7 cellular contexts compared by ENCODE assay signal in genomic region chr16:15421696-15422095, GRCh38. TPM values are rescaled to one million over a fixed set of nuclear protein-coding genes. Genes with fewer than 3 reads are reported as not detected.
DNase-seq lines count a peak whose midpoint lies in the region; ATAC-seq, FAIRE-seq and TF ChIP-seq lines count a peak whose summit lies in the region.
"Not testable (repeated sequence)": the region's sequence is repeated elsewhere in the genome, so short reads cannot be mapped to it uniquely, and the experiment has no call there.
"Had no signal": no experiment of that assay in that cellular context is flagged by ENCODE, and none has a peak within 500 bp of the region (broad histone marks: within the 10 kb centered on the region; RNA-seq: fewer than 3 reads in every experiment).

No MANE protein-coding gene starts in this region.

- not testable (repeated sequence) for H3K9ac ChIP-seq in mammary epithelial cell (ENCODE audit: insufficient read depth, low read length); HepG2 (ENCODE audit: insufficient read depth, low read depth, low read length)

- not testable (repeated sequence) for H3K4me2 ChIP-seq in mammary epithelial cell (ENCODE audit: insufficient read depth, low read depth, low read length); HepG2 (ENCODE audit: low read depth, low read length)

- WGBS in mammary epithelial cell (ENCODE audit: low coverage, missing lambda C conversion rate): 85% methylated on average over 4 of the region's 5 CpGs
- 37% methylated on average over 5 of the region's 5 CpGs for WGBS in HepG2 (ENCODE audit: low lambda C conversion rate)

- FAIRE-seq in HepG2 (lab: Jason Lieb, UNC): not testable (repeated sequence)

- CTCF ChIA-PET in mammary epithelial cell (lab: Charles Lee; ENCODE audit: low non-redundant PET); HepG2 (lab: Yijun Ruan, JAX; ENCODE audit: low intra/inter-chr PET ratio, low total read pairs): not testable (repeated sequence)

- not testable (repeated sequence) for TF ChIP-seq RAD21 in HepG2 (CRISPR knock-in tag; IDR thresholded peaks at IDR 0.05)

- BruUV-seq in mammary epithelial cell (replicated peaks; lab: Mats Ljungman, UMichigan); HepG2 (replicated peaks; lab: Mats Ljungman, UMichigan): not testable (repeated sequence)

- not testable (repeated sequence) for H3K79me2 ChIP-seq in mammary epithelial cell (ENCODE audit: insufficient read depth, low read length); HepG2 (ENCODE audit: insufficient read depth, low read length)

- H4K20me1 ChIP-seq in mammary epithelial cell (ENCODE audit: insufficient read depth, low read length); HepG2 (ENCODE audit: insufficient read depth, low read length): not testable (repeated sequence)

- intact Hi-C loops in activated T-helper 1 cell treated with anti-CD3 and anti-CD28 coated beads, Interleukin-12 subunit alpha, Interleukin-12 subunit beta, Interleukin-2, Interleukin-4 antibody, amounts not matched to agents 30 ng/mL and 10 ng/mL and 1 ng/mL, durations not matched to agents 14 hours and 24 hours and 36 hours (cut with micrococcal nuclease); HepG2 (cut with micrococcal nuclease; ENCODE audit: unreplicated experiment): not testable (repeated sequence)
- intact Hi-C loops in mammary epithelial cell (cut with micrococcal nuclease): loop anchor here (10.0 kb wide), 1 partner anchor 133 kb away; no protein-coding TSS in a partner anchor

- TF ChIP-seq CTCF in mammary epithelial cell (conservative IDR thresholded peaks at IDR 0.05 in 1 of 2, IDR thresholded peaks at IDR 0.05 in 1 of 2; ENCODE audit: extremely low read depth in 1 of 2, insufficient read depth in 1 of 2, low read depth in 1 of 2, low read length in 2 of 2); HepG2 (CRISPR knock-in tag; IDR thresholded peaks at IDR 0.05): not testable (repeated sequence)

- H3K9me3 Mint-ChIP-seq in activated T-helper 1 cell treated with anti-CD3 and anti-CD28 coated beads, Interleukin-12 subunit alpha, Interleukin-12 subunit beta, Interleukin-2, Interleukin-4 antibody, amounts not matched to agents 30 ng/mL and 10 ng/mL and 1 ng/mL, durations not matched to agents 14 hours and 24 hours and 36 hours: not testable (repeated sequence)

- not testable (repeated sequence) for H3K27me3 Mint-ChIP-seq in activated T-helper 1 cell treated with anti-CD3 and anti-CD28 coated beads, Interleukin-12 subunit alpha, Interleukin-12 subunit beta, Interleukin-2, Interleukin-4 antibody, amounts not matched to agents 30 ng/mL and 10 ng/mL and 1 ng/mL, durations not matched to agents 14 hours and 24 hours and 36 hours (ENCODE audit: insufficient read depth)

- not testable (repeated sequence) for H3K4me1 ChIP-seq in mammary epithelial cell (ENCODE audit: insufficient read depth, low read length)
- peaks cover 24% of the 10 kb centered on the region for H3K4me1 ChIP-seq in HepG2 (ENCODE audit: insufficient read depth, low read length)

- in situ Hi-C loops in mammary epithelial cell (cut with MboI; ENCODE audit: low sequenced_read_pairs in 2 of 2): loop anchor here in 1 of 2 donors (25.0 kb wide), 1 partner anchor 584 kb away; the partner anchor contains the start of gene NOMO1
- in situ Hi-C loops in HepG2 (cut with HindIII; ENCODE audit: extremely low pct_ligation_motif_present, low pct_unique_long_range_greater_than_20kb): loop anchor here (10.0 kb wide), 1 partner anchor 283 kb away; no protein-coding TSS in a partner anchor

- not testable (repeated sequence) for ATAC-seq in HepG2

- POLR2A ChIA-PET in HepG2 (lab: Yijun Ruan, JAX): interaction anchor here (0.7 to 0.9 kb wide), 2 partner anchors 10 to 25 kb away, joined by 3 to 4 read pairs; no protein-coding TSS in a partner anchor

- not testable (repeated sequence) for H3K4me1 Mint-ChIP-seq in activated T-helper 1 cell treated with anti-CD3 and anti-CD28 coated beads, Interleukin-12 subunit alpha, Interleukin-12 subunit beta, Interleukin-2, Interleukin-4 antibody, amounts not matched to agents 30 ng/mL and 10 ng/mL and 1 ng/mL, durations not matched to agents 14 hours and 24 hours and 36 hours (ENCODE audit: low read depth)

- peak overlapping the region; percentile 14 for H3K27ac Mint-ChIP-seq in activated T-helper 1 cell treated with anti-CD3 and anti-CD28 coated beads, Interleukin-12 subunit alpha, Interleukin-12 subunit beta, Interleukin-2, Interleukin-4 antibody, amounts not matched to agents 30 ng/mL and 10 ng/mL and 1 ng/mL, durations not matched to agents 14 hours and 24 hours and 36 hours

- H3K27me3 ChIP-seq in mammary epithelial cell (ENCODE audit: insufficient read depth, low read length); HepG2 (ENCODE audit: control insufficient read depth in 1 of 2, insufficient read depth in 2 of 2, low read length in 2 of 2): not testable (repeated sequence)

- dilution Hi-C loops in mammary epithelial cell (cut with HindIII; ENCODE audit: low sequenced_read_pairs): not testable (repeated sequence)

- not testable (repeated sequence) for TF ChIP-seq EP300 in HepG2 (IDR thresholded peaks at IDR 0.05; ENCODE audit: low read depth in 2 of 2, low read length in 2 of 2); HepG2 (CRISPR knock-in tag; IDR thresholded peaks at IDR 0.05; ENCODE audit: borderline replicate concordance)

- DNase-seq in activated T-helper 1 cell treated with anti-CD3 and anti-CD28 coated beads, Interleukin-12 subunit alpha, Interleukin-12 subunit beta, Interleukin-2, Interleukin-4 antibody, amounts not matched to agents 30 ng/mL and 10 ng/mL and 1 ng/mL, durations not matched to agents 14 hours and 24 hours and 36 hours (ENCODE audit: low spot score); mammary epithelial cell; HepG2 (ENCODE audit: low spot score): not testable (repeated sequence)

- H3K36me3 Mint-ChIP-seq in activated T-helper 1 cell treated with anti-CD3 and anti-CD28 coated beads, Interleukin-12 subunit alpha, Interleukin-12 subunit beta, Interleukin-2, Interleukin-4 antibody, amounts not matched to agents 30 ng/mL and 10 ng/mL and 1 ng/mL, durations not matched to agents 14 hours and 24 hours and 36 hours (ENCODE audit: low read depth): not testable (repeated sequence)

- not testable (repeated sequence) for H3K9me3 ChIP-seq in mammary epithelial cell (replicated peaks; ENCODE audit: insufficient read depth, low read length); HepG2 (ENCODE audit: low read length)

- H2AFZ ChIP-seq in mammary epithelial cell (ENCODE audit: low read depth, low read length): peak overlapping the region; percentile 5
- not testable (repeated sequence) for H2AFZ ChIP-seq in HepG2 (ENCODE audit: low read length)

- H3K4me3 Mint-ChIP-seq in activated T-helper 1 cell treated with anti-CD3 and anti-CD28 coated beads, Interleukin-12 subunit alpha, Interleukin-12 subunit beta, Interleukin-2, Interleukin-4 antibody, amounts not matched to agents 30 ng/mL and 10 ng/mL and 1 ng/mL, durations not matched to agents 14 hours and 24 hours and 36 hours: not testable (repeated sequence)

- not testable (repeated sequence) for H3K4me3 ChIP-seq in mammary epithelial cell (replicated peaks in 1 of 3; ENCODE audit: insufficient read depth in 1 of 3, low read depth in 2 of 3, low read length in 3 of 3); HepG2 (replicated peaks in 1 of 3; ENCODE audit: insufficient read depth in 1 of 3, low read depth in 2 of 3, low read length in 3 of 3)

- not testable (repeated sequence) for H3K27ac ChIP-seq in mammary epithelial cell (ENCODE audit: insufficient read depth, low read depth, low read length); HepG2 (ENCODE audit: extremely low read length, insufficient read depth, low read length)

- TF ChIP-seq POLR2A in HepG2 (IDR thresholded peaks at IDR 0.05; ENCODE audit: insufficient read depth in 1 of 2, low read depth in 2 of 2, low read length in 2 of 2): not testable (repeated sequence)

- H3K36me3 ChIP-seq in mammary epithelial cell (ENCODE audit: insufficient read depth, low read length); HepG2 (replicated peaks in 1 of 2; ENCODE audit: control insufficient read depth in 1 of 2, insufficient read depth in 2 of 2, low read length in 2 of 2): not testable (repeated sequence)

RNA-seq across cellular contexts. Expression of gene BMERB1, which starts 12.7 kb away (rescaled TPM):
- 16.0 and 17.4 TPM in 2 replicates for total RNA-seq in activated T-helper 1 cell treated with anti-CD3 and anti-CD28 coated beads, Interleukin-12 subunit alpha, Interleukin-12 subunit beta, Interleukin-2, Interleukin-4 antibody, amounts not matched to agents 30 ng/mL and 10 ng/mL and 1 ng/mL, durations not matched to agents 14 hours and 24 hours and 36 hours
- 10 to 100 TPM; 15.7 to 18.5 TPM for total RNA-seq in mammary epithelial cell
- polyA plus RNA-seq in mammary epithelial cell: 9.4 TPM
- 0.67 TPM for polyA minus RNA-seq in mammary epithelial cell
- total RNA-seq in HepG2 (2016; rRNA removed; fragmentation: Illumina TruSeq; extraction: Trizol): 1.2 and 1.4 TPM in 2 replicates
- total RNA-seq in HepG2 (2016; cell fraction: cytosol; rRNA removed; fragmentation: Illumina TruSeq; extraction: Trizol; ENCODE audit: low read depth): 0.71 and 1.0 TPM in 2 replicates
- 0.69 and 0.79 TPM in 2 replicates for total RNA-seq in HepG2 (2016; cell fraction: insoluble cytoplasmic fraction; rRNA removed; fragmentation: Illumina TruSeq; extraction: Trizol)
- 1.2 and 1.5 TPM in 2 replicates for total RNA-seq in HepG2 (2016; cell fraction: membrane; rRNA removed; fragmentation: Illumina TruSeq; extraction: Trizol)
- 1.3 and 1.4 TPM in 2 replicates for total RNA-seq in HepG2 (2016; cell fraction: nucleus; rRNA removed; fragmentation: Illumina TruSeq; extraction: Trizol)
- polyA plus RNA-seq in HepG2 (2011; rRNA removed): 1.4 and 2.5 TPM in 2 replicates
- polyA plus RNA-seq in HepG2 (2011; cell fraction: cytosol; rRNA removed): 0.99 and 1.8 TPM in 2 replicates
- polyA plus RNA-seq in HepG2 (2011; cell fraction: nucleus; rRNA removed): 0.90 and 1.3 TPM in 2 replicates
- 1.0 and 2.9 TPM in 2 replicates for polyA plus RNA-seq in HepG2 (2012)
- polyA plus RNA-seq in HepG2 (2016; cell fraction: cytosol; fragmentation: Illumina TruSeq; extraction: Trizol; ENCODE audit: low read depth): 1.4 TPM in 2 replicates
- 1.7 and 2.5 TPM in 2 replicates for polyA plus RNA-seq in HepG2 (2016; cell fraction: insoluble cytoplasmic fraction; fragmentation: Illumina TruSeq; extraction: Trizol; ENCODE audit: low read depth)
- 0.86 and 2.2 TPM in 2 replicates for polyA plus RNA-seq in HepG2 (2016; cell fraction: membrane; fragmentation: Illumina TruSeq; extraction: Trizol; ENCODE audit: low read depth)
- polyA plus RNA-seq in HepG2 (2016; cell fraction: nucleus; fragmentation: Illumina TruSeq; extraction: Trizol; ENCODE audit: insufficient read depth, low read depth): 1.2 and 2.5 TPM in 2 replicates
- polyA minus RNA-seq in HepG2 (2011; rRNA and poly(A)+ RNA removed; ENCODE audit: low replicate concordance): 2.4 and 7.1 TPM in 2 replicates
- polyA minus RNA-seq in HepG2 (2011; cell fraction: cytosol; rRNA and poly(A)+ RNA removed): 0.53 and 1.3 TPM in 2 replicates
- 1.2 and 2.7 TPM in 2 replicates for polyA minus RNA-seq in HepG2 (2011; cell fraction: nucleus; rRNA and poly(A)+ RNA removed)

RNA-seq across cellular contexts. Expression of gene MPV17L, which starts 26.1 kb away (rescaled TPM):
- total RNA-seq in activated T-helper 1 cell treated with anti-CD3 and anti-CD28 coated beads, Interleukin-12 subunit alpha, Interleukin-12 subunit beta, Interleukin-2, Interleukin-4 antibody, amounts not matched to agents 30 ng/mL and 10 ng/mL and 1 ng/mL, durations not matched to agents 14 hours and 24 hours and 36 hours: 0.20 and 0.34 TPM in 2 replicates
- total RNA-seq in mammary epithelial cell: 1 to 10 TPM in 1 of 2 donors, under 1 TPM in 1; 0.24 to 7.8 TPM
- polyA plus RNA-seq in mammary epithelial cell: 1.7 TPM
- polyA minus RNA-seq in mammary epithelial cell: 0.05 TPM
- total RNA-seq in HepG2 (2016; rRNA removed; fragmentation: Illumina TruSeq; extraction: Trizol): 63.8 and 75.8 TPM in 2 replicates
- 10.1 and 10.5 TPM in 2 replicates for total RNA-seq in HepG2 (2016; cell fraction: cytosol; rRNA removed; fragmentation: Illumina TruSeq; extraction: Trizol; ENCODE audit: low read depth)
- 63.6 and 79.3 TPM in 2 replicates for total RNA-seq in HepG2 (2016; cell fraction: insoluble cytoplasmic fraction; rRNA removed; fragmentation: Illumina TruSeq; extraction: Trizol)
- 45.8 and 49.0 TPM in 2 replicates for total RNA-seq in HepG2 (2016; cell fraction: membrane; rRNA removed; fragmentation: Illumina TruSeq; extraction: Trizol)
- 37.4 and 38.1 TPM in 2 replicates for total RNA-seq in HepG2 (2016; cell fraction: nucleus; rRNA removed; fragmentation: Illumina TruSeq; extraction: Trizol)
- polyA plus RNA-seq in HepG2 (2011; rRNA removed): 33.6 and 34.7 TPM in 2 replicates
- polyA plus RNA-seq in HepG2 (2011; cell fraction: cytosol; rRNA removed): 30.7 and 35.5 TPM in 2 replicates
- polyA plus RNA-seq in HepG2 (2011; cell fraction: nucleus; rRNA removed): 10.6 and 16.5 TPM in 2 replicates
- 15.0 and 21.1 TPM in 2 replicates for polyA plus RNA-seq in HepG2 (2012)
- polyA plus RNA-seq in HepG2 (2016; cell fraction: cytosol; fragmentation: Illumina TruSeq; extraction: Trizol; ENCODE audit: low read depth): 6.4 and 10.6 TPM in 2 replicates
- 56.5 and 61.1 TPM in 2 replicates for polyA plus RNA-seq in HepG2 (2016; cell fraction: insoluble cytoplasmic fraction; fragmentation: Illumina TruSeq; extraction: Trizol; ENCODE audit: low read depth)
- polyA plus RNA-seq in HepG2 (2016; cell fraction: membrane; fragmentation: Illumina TruSeq; extraction: Trizol; ENCODE audit: low read depth): 26.1 and 27.8 TPM in 2 replicates
- 49.1 and 49.6 TPM in 2 replicates for polyA plus RNA-seq in HepG2 (2016; cell fraction: nucleus; fragmentation: Illumina TruSeq; extraction: Trizol; ENCODE audit: insufficient read depth, low read depth)
- polyA minus RNA-seq in HepG2 (2011; rRNA and poly(A)+ RNA removed; ENCODE audit: low replicate concordance): 10.5 and 73.9 TPM in 2 replicates
- polyA minus RNA-seq in HepG2 (2011; cell fraction: cytosol; rRNA and poly(A)+ RNA removed): 42.8 and 48.0 TPM in 2 replicates
- 20.3 and 27.0 TPM in 2 replicates for polyA minus RNA-seq in HepG2 (2011; cell fraction: nucleus; rRNA and poly(A)+ RNA removed)
- total RNA-seq: CD4-positive, alpha-beta memory T cell; CD4-positive, CD25-positive, alpha-beta regulatory T cell had no signal
- polyA plus RNA-seq: CD4-positive, alpha-beta memory T cell; CD4-positive, CD25-positive, alpha-beta regulatory T cell had no signal

RNA-seq across cellular contexts. Expression of gene NPIPA5, which starts 43.6 kb away (rescaled TPM):
- total RNA-seq in activated T-helper 1 cell treated with anti-CD3 and anti-CD28 coated beads, Interleukin-12 subunit alpha, Interleukin-12 subunit beta, Interleukin-2, Interleukin-4 antibody, amounts not matched to agents 30 ng/mL and 10 ng/mL and 1 ng/mL, durations not matched to agents 14 hours and 24 hours and 36 hours: 11.0 and 16.5 TPM in 2 replicates
- total RNA-seq in mammary epithelial cell: 1 to 10 TPM; 1.5 to 8.0 TPM
- polyA plus RNA-seq in mammary epithelial cell: 0.42 TPM
- polyA minus RNA-seq in mammary epithelial cell: not detected
- total RNA-seq in HepG2 (2016; rRNA removed; fragmentation: Illumina TruSeq; extraction: Trizol): 9.7 and 10.7 TPM in 2 replicates
- total RNA-seq in HepG2 (2016; cell fraction: cytosol; rRNA removed; fragmentation: Illumina TruSeq; extraction: Trizol; ENCODE audit: low read depth): 0.62 and 0.91 TPM in 2 replicates
- total RNA-seq in HepG2 (2016; cell fraction: insoluble cytoplasmic fraction; rRNA removed; fragmentation: Illumina TruSeq; extraction: Trizol): 3.5 and 8.2 TPM in 2 replicates
- total RNA-seq in HepG2 (2016; cell fraction: membrane; rRNA removed; fragmentation: Illumina TruSeq; extraction: Trizol): 1.9 and 3.2 TPM in 2 replicates
- 3.3 and 5.3 TPM in 2 replicates for total RNA-seq in HepG2 (2016; cell fraction: nucleus; rRNA removed; fragmentation: Illumina TruSeq; extraction: Trizol)
- 21.5 and 26.9 TPM in 2 replicates for polyA plus RNA-seq in HepG2 (2011; rRNA removed)
- polyA plus RNA-seq in HepG2 (2011; cell fraction: cytosol; rRNA removed): 7.8 and 8.6 TPM in 2 replicates
- polyA plus RNA-seq in HepG2 (2011; cell fraction: nucleus; rRNA removed): 68.2 and 83.9 TPM in 2 replicates
- polyA plus RNA-seq in HepG2 (2012): 18.3 and 21.4 TPM in 2 replicates
- 3.3 and 4.8 TPM in 2 replicates for polyA plus RNA-seq in HepG2 (2016; cell fraction: cytosol; fragmentation: Illumina TruSeq; extraction: Trizol; ENCODE audit: low read depth)
- 16.9 and 26.5 TPM in 2 replicates for polyA plus RNA-seq in HepG2 (2016; cell fraction: insoluble cytoplasmic fraction; fragmentation: Illumina TruSeq; extraction: Trizol; ENCODE audit: low read depth)
- 6.5 and 11.7 TPM in 2 replicates for polyA plus RNA-seq in HepG2 (2016; cell fraction: membrane; fragmentation: Illumina TruSeq; extraction: Trizol; ENCODE audit: low read depth)
- 91.4 and 92.8 TPM in 2 replicates for polyA plus RNA-seq in HepG2 (2016; cell fraction: nucleus; fragmentation: Illumina TruSeq; extraction: Trizol; ENCODE audit: insufficient read depth, low read depth)
- 0.30 and 1.0 TPM in 2 replicates for polyA minus RNA-seq in HepG2 (2011; rRNA and poly(A)+ RNA removed; ENCODE audit: low replicate concordance)
- 0.59 TPM in 1 of 2 replicates, not detected in the other for polyA minus RNA-seq in HepG2 (2011; cell fraction: cytosol; rRNA and poly(A)+ RNA removed)
- polyA minus RNA-seq in HepG2 (2011; cell fraction: nucleus; rRNA and poly(A)+ RNA removed): 5.7 and 5.8 TPM in 2 replicates
- total RNA-seq: Daoy had no signal
- polyA plus RNA-seq: CD14-positive monocyte had no signal
